8 cellular contexts compared by ENCODE assay signal in the genomic region with DNA sequence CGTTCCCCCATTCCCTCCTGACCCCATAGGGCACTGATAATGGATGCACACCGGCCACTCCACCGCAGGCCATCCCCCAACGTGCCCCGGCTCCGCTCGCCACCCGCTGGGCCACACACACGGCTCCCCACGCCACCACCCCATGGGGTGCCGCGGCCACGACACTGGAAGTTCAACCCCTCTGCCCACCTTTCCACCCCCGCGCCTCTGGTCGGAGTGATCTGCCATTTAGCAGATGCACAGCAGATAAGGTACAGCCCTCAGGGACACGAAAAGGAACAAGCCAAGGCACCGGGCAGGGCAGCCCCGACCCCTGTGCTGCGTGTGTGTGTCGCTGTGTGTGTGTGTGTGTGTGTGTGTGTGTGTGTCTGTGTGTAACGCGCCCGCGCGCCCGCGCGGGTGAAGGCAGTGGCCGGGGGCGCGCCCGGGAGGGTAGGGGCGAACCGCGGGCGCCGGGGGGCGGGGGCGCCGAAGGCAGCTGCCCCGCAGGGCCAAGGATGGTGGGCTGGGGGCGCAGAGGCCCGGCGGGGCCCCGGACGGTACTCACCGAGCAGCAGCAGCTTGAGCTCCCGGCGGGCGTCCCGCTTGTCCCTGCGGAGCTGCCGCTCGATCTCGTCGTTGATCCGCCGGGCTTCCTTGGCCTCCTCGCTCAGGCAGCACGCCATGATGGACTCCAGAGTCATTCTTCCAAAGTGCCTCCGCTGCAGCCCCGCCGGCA. TPM values are rescaled to one million over a fixed set of nuclear protein-coding genes. Genes with fewer than 3 reads are reported as not detected.
DNase-seq lines count a peak whose midpoint lies in the region; ATAC-seq lines count a peak whose summit lies in the region.

No MANE protein-coding gene starts in this region.

- H3K27me3 ChIP-seq in ectodermal cell (ENCODE audit: control insufficient read depth, insufficient read depth, low read length, poor library complexity, severe bottlenecking), result no peaks in the 10 kb centered on the region

- DNase-seq in D341Med (ENCODE audit: low spot score), result peak; percentile 58
- peak; percentile 37 for DNase-seq in NCI-H1092 treated with DMSO at 0.1 percent for 48 hours (lab: John Stamatoyannopoulos, UW)
- peak; percentile 61 to 66 for DNase-seq in activated CD4-positive, alpha-beta T cell treated with anti-CD3 and anti-CD28 coated beads, Interleukin-2, amount 50 U/mL, for 48 hours
- peak; percentile 60 to 67 for DNase-seq in lung microvascular endothelial cell (ENCODE audit: low read depth in 2 of 2)
- DNase-seq in stimulated activated CD4-positive, alpha-beta T cell treated with anti-CD3 and anti-CD28 coated beads, TNF-alpha, amount 100 ng/mL, for 24 hours (ENCODE audit: low read depth in 3 of 3), result peak in 2 of 3 experiments; percentile 24 to 56
- no peak for DNase-seq in DMS153 (lab: John Stamatoyannopoulos, UW)

- 0 to 1% methylated on average over 64 of the region's 64 CpGs for WGBS in ectodermal cell, 2 experiments

- peaks cover 18% of the 10 kb centered on the region for H3K4me1 ChIP-seq in ectodermal cell (ENCODE audit: control insufficient read depth, insufficient read depth, low read length)

- H3K9me3 ChIP-seq in ectodermal cell (ENCODE audit: control insufficient read depth, low read length), result no peaks in the 10 kb centered on the region

- H3K4me3 ChIP-seq in ectodermal cell (ENCODE audit: insufficient read depth, low read depth, low read length), result peak overlapping the region; percentile 82

- peak overlapping the region; percentile 45 for H3K27ac ChIP-seq in ectodermal cell (ENCODE audit: insufficient read depth, low read depth, low read length, poor library complexity, severe bottlenecking)

- no peak for ATAC-seq in GM21360 (IDR thresholded peaks at IDR 0.05; ENCODE audit: unreplicated experiment)

- H3K36me3 ChIP-seq in ectodermal cell (ENCODE audit: control insufficient read depth, insufficient read depth, low read length), result no peaks in the 10 kb centered on the region

RNA-seq across cellular contexts. Expression of gene GNAQ, which starts 0.9 kb away (rescaled TPM):
- 42.0 TPM for polyA plus RNA-seq in ectodermal cell (2013, experiment 1 of 4)
- 47.0 TPM for polyA plus RNA-seq in ectodermal cell (2013, experiment 2 of 4)
- polyA plus RNA-seq in ectodermal cell (2013, experiment 3 of 4), result 28.7 TPM
- polyA plus RNA-seq in ectodermal cell (2013, experiment 4 of 4), result 38.2 TPM
- total RNA-seq in lung microvascular endothelial cell, result 24.4 and 33.3 TPM in 2 replicates
